In genomic region chr2:215466097-215466909, GRCh38 we compare ENCODE assay signal across 1 cellular context.
TF ChIP-seq lines count a peak whose summit lies in the region.

No MANE protein-coding gene starts in this region.

TF ChIP-seq in IMR-90, 13 proteins besides CTCF, POLR2A, EP300 and RAD21:
- TF ChIP-seq MAFK (IDR thresholded peaks at IDR 0.05; ENCODE audit: low read depth, low read length) (no peak), BHLHE40 (IDR thresholded peaks at IDR 0.05; ENCODE audit: low read depth, low read length) (no peak)
